Comparison of ENCODE assay signal across 8 cellular contexts in the genomic region with DNA sequence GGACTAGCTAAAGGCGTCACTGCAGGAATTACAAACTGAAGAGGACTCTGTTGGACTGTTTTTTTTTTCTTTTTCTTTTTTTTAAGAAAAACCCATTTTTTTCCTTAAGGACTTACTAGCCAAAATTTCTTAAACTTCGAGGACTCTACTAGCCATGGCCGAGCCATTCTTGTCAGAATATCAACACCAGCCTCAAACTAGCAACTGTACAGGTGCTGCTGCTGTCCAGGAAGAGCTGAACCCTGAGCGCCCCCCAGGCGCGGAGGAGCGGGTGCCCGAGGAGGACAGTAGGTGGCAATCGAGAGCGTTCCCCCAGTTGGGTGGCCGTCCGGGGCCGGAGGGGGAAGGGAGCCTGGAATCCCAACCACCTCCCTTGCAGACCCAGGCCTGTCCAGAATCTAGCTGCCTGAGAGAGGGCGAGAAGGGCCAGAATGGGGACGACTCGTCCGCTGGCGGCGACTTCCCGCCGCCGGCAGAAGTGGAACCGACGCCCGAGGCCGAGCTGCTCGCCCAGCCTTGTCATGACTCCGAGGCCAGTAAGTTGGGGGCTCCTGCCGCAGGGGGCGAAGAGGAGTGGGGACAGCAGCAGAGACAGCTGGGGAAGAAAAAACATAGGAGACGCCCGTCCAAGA. TPM values are rescaled to one million over a fixed set of nuclear protein-coding genes. Genes with fewer than 3 reads are reported as not detected.
A peak's percentile ranks its signal among the peaks of the same experiment; 100 is the strongest.
DNase-seq lines count a peak whose midpoint lies in the region; ATAC-seq, FAIRE-seq and TF ChIP-seq lines count a peak whose summit lies in the region.

No MANE protein-coding gene starts in this region.

- peak; percentile 80 for FAIRE-seq in HTR-8/SVneo (lab: Jason Lieb, UNC)

- peak; percentile 85 for DNase-seq in GM06990 (ENCODE audit: extremely low read depth, insufficient read length)
- DNase-seq in HTR-8/SVneo (ENCODE audit: insufficient read length, low spot score), result peak; percentile 87
- peak; percentile 81 for DNase-seq in NOMO-1 treated with DMSO at 0.1 percent for 48 hours (lab: John Stamatoyannopoulos, UW; ENCODE audit: unreplicated experiment)
- peak; percentile 73 for DNase-seq in activated CD8-positive, alpha-beta memory T cell treated with anti-CD3 and anti-CD28 coated beads, Interleukin-2, amount 50 U/mL, for 4 hours
- peak; percentile 62 to 73 (median 64) for DNase-seq in effector memory CD8-positive, alpha-beta T cell
- DNase-seq in lung microvascular endothelial cell (ENCODE audit: low read depth in 2 of 2), result peak; percentile 85 to 87
- peak; percentile 55 for DNase-seq in stimulated activated CD8-positive, alpha-beta memory T cell treated with anti-CD3 and anti-CD28 coated beads, Interleukin-12 subunit alpha, Interleukin-12 subunit beta, amount 100 ng/mL, for 4 hours (ENCODE audit: low read depth)

- TF ChIP-seq CTCF in GM06990 (IDR thresholded peaks at IDR 0.05; ENCODE audit: insufficient read depth, low read length, poor library complexity, severe bottlenecking), result peak; percentile 97

- peak overlapping the region; percentile 100 for H3K27ac Mint-ChIP-seq in effector memory CD8-positive, alpha-beta T cell

- no peaks in the 10 kb centered on the region; the same call in 1 of the 2 replicates for H3K36me3 ChIP-seq in GM06990 (ENCODE audit: control insufficient read depth, insufficient read depth, low read length)

- H3K9me3 Mint-ChIP-seq in effector memory CD8-positive, alpha-beta T cell, result peaks cover 0 to 2% of the 10 kb centered on the region in 2 donors

- no peaks in the 10 kb centered on the region for H3K27me3 ChIP-seq in GM06990 (replicated peaks; ENCODE audit: control insufficient read depth, insufficient read depth, low read length)

- H3K27me3 Mint-ChIP-seq in effector memory CD8-positive, alpha-beta T cell, result no peaks in the 10 kb centered on the region

- H3K36me3 Mint-ChIP-seq in effector memory CD8-positive, alpha-beta T cell (ENCODE audit: insufficient read depth), result peaks cover 44% of the 10 kb centered on the region

- peak overlapping the region; percentile 97 to 99 for H3K4me3 Mint-ChIP-seq in effector memory CD8-positive, alpha-beta T cell

- peaks cover 46 to 49% of the 10 kb centered on the region in 2 donors for H3K4me1 Mint-ChIP-seq in effector memory CD8-positive, alpha-beta T cell (ENCODE audit: low read depth in 2 of 2)

- peak overlapping the region; percentile 98 for H3K4me3 ChIP-seq in GM06990 (replicated peaks; ENCODE audit: low read depth, low read length)

- ATAC-seq in effector memory CD8-positive, alpha-beta T cell (replicated peaks), result peak; percentile 28
- no peak for ATAC-seq in GM21717 (IDR thresholded peaks at IDR 0.05; ENCODE audit: unreplicated experiment)

RNA-seq across cellular contexts. Expression of a gene that starts 0.9 kb away (rescaled TPM):
- total RNA-seq in lung microvascular endothelial cell, result 4.8 and 7.1 TPM in 2 replicates

RNA-seq across cellular contexts. Expression of a gene that starts 12.5 kb away (rescaled TPM):
- total RNA-seq in lung microvascular endothelial cell, result 2.6 and 3.1 TPM in 2 replicates

RNA-seq across cellular contexts. Expression of a gene that starts 13.7 kb away (rescaled TPM):
- 3.2 and 3.3 TPM in 2 replicates for total RNA-seq in lung microvascular endothelial cell

RNA-seq across cellular contexts. Expression of a gene that starts 16.8 kb away (rescaled TPM):
- 10.9 and 12.3 TPM in 2 replicates for total RNA-seq in lung microvascular endothelial cell
